1 cellular context compared by ENCODE assay signal in genomic region chr9:91150273-91151013, GRCh38.
TF ChIP-seq lines count a peak whose summit lies in the region.

No MANE protein-coding gene starts in this region.

TF ChIP-seq in IMR-90, 13 proteins besides CTCF, POLR2A, EP300 and RAD21 (continued from another document):
- TF ChIP-seq NFE2L2 (IDR thresholded peaks at IDR 0.05; ENCODE audit: low read depth, low read length) (no peak), SMC3 (IDR thresholded peaks at IDR 0.05; ENCODE audit: low read depth, low read length) (no peak), ELK1 (IDR thresholded peaks at IDR 0.05; ENCODE audit: borderline replicate concordance, low read depth, low read length) (no peak), CEBPB (IDR thresholded peaks at IDR 0.05; ENCODE audit: low read depth, low read length) (no peak), CHD1 (IDR thresholded peaks at IDR 0.05; ENCODE audit: low read depth, low read length) (no peak), RFX5 (IDR thresholded peaks at IDR 0.05; ENCODE audit: low read depth, low read length) (no peak), MAZ (IDR thresholded peaks at IDR 0.05; ENCODE audit: borderline replicate concordance, low read depth, low read length) (no peak), RCOR1 (IDR thresholded peaks at IDR 0.05; ENCODE audit: insufficient replicate concordance, low read length) (no peak)
